Comparison of ENCODE assay signal across 8 cellular contexts in genomic region chr3:195954052-195954751, GRCh38. TPM values are rescaled to one million over a fixed set of nuclear protein-coding genes. Genes with fewer than 3 reads are reported as not detected.
DNase-seq lines count a peak whose midpoint lies in the region; ATAC-seq and TF ChIP-seq lines count a peak whose summit lies in the region.
"Not testable (repeated sequence)": the region's sequence is repeated elsewhere in the genome, so short reads cannot be mapped to it uniquely, and the experiment has no call there.

No MANE protein-coding gene starts in this region.

- H3K9me3 ChIP-seq in iPS-20b (ENCODE audit: insufficient read depth, low read depth, low read length); upper lobe of left lung: not testable (repeated sequence)

- peak in 2 of 4 donors; percentile 69 to 79 for TF ChIP-seq POLR2A in upper lobe of left lung (IDR thresholded peaks at IDR 0.05)

- intact Hi-C loops in sciatic nerve (cut with DNase I), result not testable (repeated sequence)

- ATAC-seq in GM18499 (IDR thresholded peaks at IDR 0.05; ENCODE audit: insufficient read depth, unreplicated experiment) (peak; percentile 84), sciatic nerve (peak; percentile 98), upper lobe of left lung (ENCODE audit: low FRiP score in 2 of 2) (peak; percentile 82 to 99)

- H3K36me3 ChIP-seq in iPS-20b (ENCODE audit: insufficient read depth, low read depth, low read length); upper lobe of left lung: not testable (repeated sequence)

- in situ Hi-C loops in KBM-7 (cut with MboI; ENCODE audit: low pct_unique_long_range_greater_than_20kb, low sequenced_read_pairs), result not testable (repeated sequence)

- DNase-seq in HFF-Myc (ENCODE audit: extremely low read depth, low read depth) (peak; percentile 15), KBM-7 (peak; percentile 20), sciatic nerve (ENCODE audit: low spot score) (peak; percentile 90), upper lobe of left lung (peak; percentile 56 to 96)
- peak; percentile 81 to 85 for DNase-seq in activated CD4-positive, alpha-beta T cell treated with anti-CD3 and anti-CD28 coated beads, Interleukin-2, amount 50 U/mL, for 48 hours
- DNase-seq in chondrocyte (ENCODE audit: low spot score), result not testable (repeated sequence)

- not testable (repeated sequence) for TF ChIP-seq EP300 in upper lobe of left lung (IDR thresholded peaks at IDR 0.05)

- H3K27ac ChIP-seq in iPS-20b (ENCODE audit: low read length), result not testable (repeated sequence)
- H3K27ac ChIP-seq in upper lobe of left lung, result peak overlapping the region in 3 of 4 donors; percentile 43 to 62 (median 54)

- H3K4me3 Mint-ChIP-seq in chondrocyte (ENCODE audit: unreplicated experiment), result peak overlapping the region; percentile 77

- TF ChIP-seq CTCF in HFF-Myc (IDR thresholded peaks at IDR 0.05; ENCODE audit: low read depth, low read length, missing control alignments); chondrocyte (IDR thresholded peaks at IDR 0.05): not testable (repeated sequence)
- peak in 1 of 6 experiments; percentile 9 for TF ChIP-seq CTCF in upper lobe of left lung (IDR thresholded peaks at IDR 0.05)

- H3K36me3 Mint-ChIP-seq in chondrocyte (ENCODE audit: low read depth), result not testable (repeated sequence)

- not testable (repeated sequence) for H3K4me1 Mint-ChIP-seq in chondrocyte (ENCODE audit: low read depth)

- H3K4me1 ChIP-seq in iPS-20b (ENCODE audit: insufficient read depth, low read length); upper lobe of left lung: not testable (repeated sequence)

- not testable (repeated sequence) for H3K9me3 Mint-ChIP-seq in chondrocyte (ENCODE audit: low read depth)

- not testable (repeated sequence) for H3K9ac ChIP-seq in iPS-20b (ENCODE audit: low read depth, low read length)

- H3K27me3 Mint-ChIP-seq in chondrocyte (ENCODE audit: low read depth), result not testable (repeated sequence)

- no CpG with 5 or more reads among the region's 84 CpGs for WGBS in upper lobe of left lung, 2 donors

- H3K4me3 ChIP-seq in HFF-Myc (replicated peaks; ENCODE audit: low read depth, low read length), result peak overlapping the region; percentile 46
- H3K4me3 ChIP-seq in iPS-20b (ENCODE audit: low read length), result peak overlapping the region; percentile 63; the same call in 1 of the 2 replicates
- peak overlapping the region in 3 of 4 donors; percentile 43 to 55 (median 54) for H3K4me3 ChIP-seq in upper lobe of left lung

- H3K27ac Mint-ChIP-seq in chondrocyte (ENCODE audit: unreplicated experiment), result not testable (repeated sequence)

- H3K27me3 ChIP-seq in iPS-20b (ENCODE audit: insufficient read depth, low read length); upper lobe of left lung: not testable (repeated sequence)

RNA-seq across cellular contexts. Expression of gene TNK2, which starts 45.9 kb away (rescaled TPM):
- total RNA-seq in chondrocyte, result 35.5 to 39.8 TPM (median 38.6 TPM) in 3 replicates
- total RNA-seq in sciatic nerve, result 72.0 TPM
- 100 to 1,000 TPM in 2 of 6 donors, 10 to 100 TPM in 4; 18.7 to 171 (median 70.1) TPM for total RNA-seq in upper lobe of left lung
